9 cellular contexts compared by ENCODE assay signal in the genomic region with DNA sequence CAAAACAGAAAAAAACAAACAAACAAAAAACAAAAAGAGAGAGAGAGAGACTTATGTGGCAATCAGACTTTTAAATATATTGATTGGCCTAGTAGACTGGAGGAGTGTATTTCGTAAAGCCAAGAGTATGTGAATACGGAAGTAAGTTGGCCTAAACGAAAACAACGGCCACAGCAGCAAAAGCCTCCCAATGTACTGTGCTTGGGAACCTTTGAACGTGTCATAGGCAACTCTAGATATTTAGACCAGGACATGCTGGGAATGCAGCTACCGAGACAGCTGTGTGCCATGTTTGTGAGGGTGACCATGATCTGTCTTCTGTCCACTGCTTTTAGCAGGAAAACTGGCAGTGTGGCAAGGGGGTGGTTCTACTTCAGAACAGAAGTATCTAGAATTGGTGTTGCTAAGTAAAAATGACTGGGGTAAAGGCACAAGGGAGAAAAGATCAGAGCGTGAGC. TPM values are rescaled to one million over a fixed set of nuclear protein-coding genes. Genes with fewer than 3 reads are reported as not detected.
DNase-seq lines count a peak whose midpoint lies in the region; ATAC-seq and TF ChIP-seq lines count a peak whose summit lies in the region.
"Had no signal": no experiment of that assay in that cellular context is flagged by ENCODE, and none has a peak within 500 bp of the region (broad histone marks: within the 10 kb centered on the region; RNA-seq: fewer than 3 reads in every experiment).

No MANE protein-coding gene starts in this region.

- H3K27me3 ChIP-seq in heart right ventricle (peaks cover 0 to 22% (median 11%) of the 10 kb centered on the region in 7 donors), psoas muscle (ENCODE audit: insufficient read depth in 3 of 3, low read length in 2 of 3) (no peaks in the 10 kb centered on the region)

- peak overlapping the region; percentile 62 for H3K4me3 Mint-ChIP-seq in activated CD4-positive, alpha-beta memory T cell treated with anti-CD3 and anti-CD28 coated beads for 36 hours
- H3K4me3 Mint-ChIP-seq in activated naive CD8-positive, alpha-beta T cell treated with anti-CD3 and anti-CD28 coated beads, Interleukin-2, amount 50 U/mL, for 24 hours: no peak overlapping the region

- H3K9me3 ChIP-seq in heart right ventricle (no peaks in the 10 kb centered on the region), psoas muscle (no peaks in the 10 kb centered on the region)

- H3K4me3 ChIP-seq in heart right ventricle (peak overlapping the region in 2 of 10 donors; percentile 21 to 22), psoas muscle (peak overlapping the region; percentile 84)

- H3K27ac ChIP-seq in heart right ventricle (peak overlapping the region in 8 of 10 donors; percentile 20 to 89 (median 57)), psoas muscle (peak overlapping the region; percentile 95)

- H3K36me3 ChIP-seq in heart right ventricle (peaks cover 0 to 15% (median 0%) of the 10 kb centered on the region in 9 donors), psoas muscle (ENCODE audit: insufficient read depth in 1 of 2, low read depth in 1 of 2) (no peaks in the 10 kb centered on the region)

- intact Hi-C loops in activated CD4-positive, alpha-beta memory T cell treated with anti-CD3 and anti-CD28 coated beads for 36 hours (cut with micrococcal nuclease): no loop called here
- intact Hi-C loops in heart right ventricle (cut with DNase I) (loop anchor here in 3 of 10 donors (10.0 kb wide), 4 partner anchors 138 to 1468 kb away; no protein-coding TSS in a partner anchor), psoas muscle (cut with DNase I) (loop anchor here (2.0 to 5.0 kb wide), 3 partner anchors 52 to 231 kb away; no protein-coding TSS in a partner anchor)

- H3K36me3 Mint-ChIP-seq in activated CD4-positive, alpha-beta memory T cell treated with anti-CD3 and anti-CD28 coated beads for 36 hours: peaks cover 51% of the 10 kb centered on the region
- peaks cover 10% of the 10 kb centered on the region for H3K36me3 Mint-ChIP-seq in activated naive CD8-positive, alpha-beta T cell treated with anti-CD3 and anti-CD28 coated beads, Interleukin-2, amount 50 U/mL, for 24 hours (ENCODE audit: low read depth)

- CTCF ChIA-PET in activated CD4-positive, alpha-beta memory T cell treated with anti-CD3 and anti-CD28 coated beads for 36 hours (lab: Charles Lee): interaction anchor here (1.0 kb wide), 1 partner anchor 10 kb away, joined by 4 read pairs; no protein-coding TSS in a partner anchor

- DNase-seq in DMS153 (lab: John Stamatoyannopoulos, UW) (peak; percentile 65), heart right ventricle (no peak), psoas muscle (peak in 1 of 2 donors; percentile 22), GDM1 (lab: John Stamatoyannopoulos, UW) (no peak)
- peak; percentile 26 for DNase-seq in activated CD4-positive, alpha-beta memory T cell treated with anti-CD3 and anti-CD28 coated beads for 36 hours
- DNase-seq in activated naive CD8-positive, alpha-beta T cell treated with anti-CD3 and anti-CD28 coated beads, Interleukin-2, amount 50 U/mL, for 24 hours: no peak
- DNase-seq: NCI-H187 had no signal

- POLR2A ChIA-PET in activated CD4-positive, alpha-beta memory T cell treated with anti-CD3 and anti-CD28 coated beads for 36 hours (lab: Charles Lee): interaction anchor here (0.6 to 2.5 kb wide), 7 partner anchors 8 to 815 kb away, joined by 3 to 8 read pairs (median 5); a partner anchor contains a TSS

- peak in 5 of 8 donors; percentile 35 to 62 (median 39) for ATAC-seq in heart right ventricle
- ATAC-seq in psoas muscle: peak; percentile 64 to 76 (median 70)
- ATAC-seq in HG03045 (IDR thresholded peaks at IDR 0.05; ENCODE audit: unreplicated experiment): no peak
- ATAC-seq in activated naive CD8-positive, alpha-beta T cell treated with anti-CD3 and anti-CD28 coated beads, Interleukin-2, amount 50 U/mL, for 24 hours: no peak
- ATAC-seq in GM21447 (IDR thresholded peaks at IDR 0.05; ENCODE audit: unreplicated experiment): no peak

- peak overlapping the region; percentile 89 for H3K27ac Mint-ChIP-seq in activated CD4-positive, alpha-beta memory T cell treated with anti-CD3 and anti-CD28 coated beads for 36 hours
- no peak overlapping the region for H3K27ac Mint-ChIP-seq in activated naive CD8-positive, alpha-beta T cell treated with anti-CD3 and anti-CD28 coated beads, Interleukin-2, amount 50 U/mL, for 24 hours

- TF ChIP-seq CTCF in heart right ventricle (IDR thresholded peaks at IDR 0.05) (no peak), psoas muscle (IDR thresholded peaks at IDR 0.05) (no peak)

- H3K4me1 ChIP-seq in heart right ventricle (peaks cover 0 to 52% (median 8%) of the 10 kb centered on the region in 9 donors), psoas muscle (peaks cover 23% of the 10 kb centered on the region)

- peaks cover 5% of the 10 kb centered on the region for H3K27me3 Mint-ChIP-seq in activated CD4-positive, alpha-beta memory T cell treated with anti-CD3 and anti-CD28 coated beads for 36 hours
- peaks cover 55% of the 10 kb centered on the region for H3K27me3 Mint-ChIP-seq in activated naive CD8-positive, alpha-beta T cell treated with anti-CD3 and anti-CD28 coated beads, Interleukin-2, amount 50 U/mL, for 24 hours

- WGBS in heart right ventricle, 2 donors: 76 to 85% methylated on average over 7 of the region's 7 CpGs
- 19 to 36% (median 29%) methylated on average over 7 of the region's 7 CpGs for WGBS in psoas muscle, 3 donors

- H3K9me3 Mint-ChIP-seq in activated CD4-positive, alpha-beta memory T cell treated with anti-CD3 and anti-CD28 coated beads for 36 hours: no peaks in the 10 kb centered on the region
- H3K9me3 Mint-ChIP-seq in activated naive CD8-positive, alpha-beta T cell treated with anti-CD3 and anti-CD28 coated beads, Interleukin-2, amount 50 U/mL, for 24 hours: no peaks in the 10 kb centered on the region

- H3K4me1 Mint-ChIP-seq in activated CD4-positive, alpha-beta memory T cell treated with anti-CD3 and anti-CD28 coated beads for 36 hours (ENCODE audit: low read depth): peaks cover 46% of the 10 kb centered on the region
- peaks cover 10% of the 10 kb centered on the region for H3K4me1 Mint-ChIP-seq in activated naive CD8-positive, alpha-beta T cell treated with anti-CD3 and anti-CD28 coated beads, Interleukin-2, amount 50 U/mL, for 24 hours

RNA-seq across cellular contexts. Expression of a gene that starts 7.4 kb away (rescaled TPM):
- 100 to 1,000 TPM; 345 to 360 TPM for total RNA-seq in activated CD4-positive, alpha-beta memory T cell treated with anti-CD3 and anti-CD28 coated beads for 36 hours
- total RNA-seq in heart right ventricle (10 to 100 TPM in 5 of 10 donors, 1 to 10 TPM in 5; 6.1 to 40.3 (median 9.4) TPM), psoas muscle (10 to 100 TPM; 35.2 to 52.3 (median 39.9) TPM)
- polyA plus RNA-seq in heart right ventricle (1 to 10 TPM; 2.8 to 4.5 TPM), psoas muscle (10 to 100 TPM in 2 of 3 donors, 1 to 10 TPM in 1; 6.0 to 21.9 (median 13.1) TPM)

Comparison
In these comparisons a context has a peak if more than half of its experiments do, and no peak if none do; other contexts are left out.
1. DNase-seq: peak in DMS153 (single experiment) and activated CD4-positive, alpha-beta memory T cell treated with anti-CD3 and anti-CD28 coated beads for 36 hours (single experiment); none in heart right ventricle (0 of 2), GDM1 (single experiment) and activated naive CD8-positive, alpha-beta T cell treated with anti-CD3 and anti-CD28 coated beads, Interleukin-2, amount 50 U/mL, for 24 hours (single experiment).
2. ATAC-seq: peak in heart right ventricle (5 of 8) and psoas muscle (4 of 4); none in HG03045 (single experiment), activated naive CD8-positive, alpha-beta T cell treated with anti-CD3 and anti-CD28 coated beads, Interleukin-2, amount 50 U/mL, for 24 hours (single experiment) and GM21447 (single experiment).
3. RNA of a gene that starts 7.4 kb away (total RNA-seq): 345 to 360 TPM in activated CD4-positive, alpha-beta memory T cell treated with anti-CD3 and anti-CD28 coated beads for 36 hours; 35.2 to 52.3 TPM in psoas muscle and 6.1 to 40.3 TPM in heart right ventricle; every median in the first group is over 4 times any median in the second.